ENCODE assay signal across 2 cellular contexts in genomic region chr15:48112242-48112641, GRCh38.
TF ChIP-seq lines count a peak whose summit lies in the region.

No MANE protein-coding gene starts in this region.

TF ChIP-seq in HCT116, 20 proteins besides CTCF, POLR2A, EP300 and RAD21 (continued from another document):
- TF ChIP-seq REST (IDR thresholded peaks at IDR 0.05; ENCODE audit: low read depth), result no peak
- TF ChIP-seq SIN3A (IDR thresholded peaks at IDR 0.05; ENCODE audit: low read depth), result no peak
- TF ChIP-seq JUND (IDR thresholded peaks at IDR 0.05), result no peak
- no peak for TF ChIP-seq ATF3 (IDR thresholded peaks at IDR 0.05)
- no peak for TF ChIP-seq CEBPB (IDR thresholded peaks at IDR 0.05; ENCODE audit: low read depth)

TF ChIP-seq in SK-N-SH treated with all-trans-retinoic acid at 6 μM for 48 hours, 23 proteins besides CTCF, POLR2A, EP300 and RAD21 (continued from another document):
- TF ChIP-seq TSHZ2 (CRISPR knock-in tag; IDR thresholded peaks at IDR 0.05), result no peak
- no peak for TF ChIP-seq ZFP3 (CRISPR knock-in tag; IDR thresholded peaks at IDR 0.05)
- TF ChIP-seq TCF4 (CRISPR knock-in tag; IDR thresholded peaks at IDR 0.05; ENCODE audit: borderline replicate concordance), result no peak
- no peak for TF ChIP-seq RARB (CRISPR knock-in tag; IDR thresholded peaks at IDR 0.05)
